In genomic region chr9:96071245-96072124, GRCh38 we compare ENCODE assay signal across 8 cellular contexts.
DNase-seq lines count a peak whose midpoint lies in the region; ATAC-seq and TF ChIP-seq lines count a peak whose summit lies in the region.

No MANE protein-coding gene starts in this region.

- peak; percentile 34 for TF ChIP-seq CTCF in HL-60 (IDR thresholded peaks at IDR 0.05; ENCODE audit: insufficient read depth, low read length)

- no peak overlapping the region for H3K27ac Mint-ChIP-seq in activated naive CD4-positive, alpha-beta T cell treated with anti-CD3 and anti-CD28 coated beads, Interleukin-2, amount 50 U/mL, for 72 hours

- H3K27me3 ChIP-seq in HL-60 (ENCODE audit: insufficient read depth, poor library complexity, severe bottlenecking) = no peaks in the 10 kb centered on the region

- H3K4me3 ChIP-seq in HL-60 (replicated peaks; ENCODE audit: insufficient read depth, low read length) = no peak overlapping the region

- ATAC-seq in activated naive CD4-positive, alpha-beta T cell treated with anti-CD3 and anti-CD28 coated beads, Interleukin-2, amount 50 U/mL, for 72 hours = peak; percentile 53 to 61
- ATAC-seq in GM21381 (IDR thresholded peaks at IDR 0.05; ENCODE audit: unreplicated experiment) (no peak), HG03521 (IDR thresholded peaks at IDR 0.05; ENCODE audit: unreplicated experiment) (no peak)

- no peak overlapping the region for H3K27ac ChIP-seq in HL-60 (replicated peaks)

- H3K36me3 Mint-ChIP-seq in activated naive CD4-positive, alpha-beta T cell treated with anti-CD3 and anti-CD28 coated beads, Interleukin-2, amount 50 U/mL, for 72 hours = no peaks in the 10 kb centered on the region

- H3K9me3 Mint-ChIP-seq in activated naive CD4-positive, alpha-beta T cell treated with anti-CD3 and anti-CD28 coated beads, Interleukin-2, amount 50 U/mL, for 72 hours = no peaks in the 10 kb centered on the region

- DNase-seq in NCI-H82 (lab: John Stamatoyannopoulos, UW) (peak; percentile 47), NCI-H82 treated with DMSO at 0.1 percent for 48 hours (lab: John Stamatoyannopoulos, UW; ENCODE audit: unreplicated experiment) (no peak), HL-60 (ENCODE audit: low read depth in 1 of 2, low spot score in 1 of 2) (peak in 1 of 2 experiments; percentile 45), inferior parietal cortex (ENCODE audit: extremely low spot score) (peak; percentile 13), NK-92 (lab: John Stamatoyannopoulos, UW; ENCODE audit: unreplicated experiment) (no peak)
- no peak for DNase-seq in activated naive CD4-positive, alpha-beta T cell treated with anti-CD3 and anti-CD28 coated beads, Interleukin-2, amount 50 U/mL, for 72 hours (ENCODE audit: low spot score in 2 of 2)

Comparison
In these comparisons a context has a peak if more than half of its experiments do, and no peak if none do; other contexts are left out.
1. DNase-seq: peak in NCI-H82 (single experiment) and inferior parietal cortex (single experiment); none in NCI-H82 treated with DMSO at 0.1 percent for 48 hours (single experiment), activated naive CD4-positive, alpha-beta T cell treated with anti-CD3 and anti-CD28 coated beads, Interleukin-2, amount 50 U/mL, for 72 hours (0 of 2) and NK-92 (single experiment).
2. ATAC-seq: peak in activated naive CD4-positive, alpha-beta T cell treated with anti-CD3 and anti-CD28 coated beads, Interleukin-2, amount 50 U/mL, for 72 hours (2 of 2); none in GM21381 (single experiment) and HG03521 (single experiment).